Comparison of ENCODE assay signal across 26 cellular contexts in the genomic region with DNA sequence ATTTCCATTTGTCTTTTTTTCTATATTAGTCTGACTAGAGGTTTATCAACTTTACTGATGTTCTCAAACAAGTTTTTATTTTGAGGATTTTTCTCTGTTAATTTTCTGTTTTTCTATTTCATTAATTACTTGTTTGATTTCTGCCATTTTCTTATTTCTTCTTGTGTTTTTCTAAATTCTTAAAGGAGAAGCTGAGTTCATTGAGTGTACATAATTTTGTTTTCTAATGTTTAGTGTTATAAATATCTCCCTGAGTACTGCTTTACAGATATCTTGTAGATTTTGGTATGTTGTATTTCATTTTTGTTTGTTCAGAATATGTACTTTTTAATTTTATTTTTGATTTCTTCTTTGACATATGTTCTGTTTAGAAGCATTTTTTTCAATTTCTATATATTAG.
"Had no signal": no experiment of that assay in that cellular context is flagged by ENCODE, and none has a peak within 500 bp of the region (broad histone marks: within the 10 kb centered on the region; RNA-seq: fewer than 3 reads in every experiment).

No MANE protein-coding gene starts in this region.

- H3K27me3 ChIP-seq: neural progenitor cell, neutrophil, ovary, stomach, testis, thyroid gland, transverse colon, upper lobe of left lung, vagina had no signal

- H3K27ac ChIP-seq: left ventricle myocardium inferior, neural progenitor cell, neutrophil, ovary, skin epidermis, stomach, testis, thyroid gland, transverse colon, upper lobe of left lung, vagina had no signal

- H3K36me3 ChIP-seq: left ventricle myocardium inferior, neural progenitor cell, neutrophil, ovary, stomach, thyroid gland, transverse colon, upper lobe of left lung, vagina had no signal

- H3K9ac ChIP-seq: neural progenitor cell had no signal

- ATAC-seq: natural killer cell; right cardiac atrium; sciatic nerve; stimulated activated naive B cell treated with anti-CD40 and anti-IgM and Interleukin-4, amounts not matched to agents 10 μg/mL and 1 μg/mL and 100 μg/mL, for 72 hours; stimulated activated naive CD8-positive, alpha-beta T cell treated with anti-CD3 and anti-CD28 coated beads, Interleukin-15, Interleukin-2, amounts not matched to agents 100 U/mL and 50 U/mL, for 24 hours had no signal

- H3K9me3 ChIP-seq: left ventricle myocardium inferior, neutrophil, ovary, testis, thyroid gland, transverse colon, upper lobe of left lung, vagina had no signal

- H3K4me1 ChIP-seq: left ventricle myocardium inferior, neural progenitor cell, stomach, testis, thyroid gland, transverse colon, upper lobe of left lung, vagina had no signal

- H2AFZ ChIP-seq: neural progenitor cell had no signal

- H3K4me3 ChIP-seq: left ventricle myocardium inferior, lung, neural progenitor cell, ovary, skin epidermis, stomach, testis, thyroid gland, transverse colon, upper lobe of left lung, vagina had no signal

- H3K4me2 ChIP-seq: neural progenitor cell had no signal

- FAIRE-seq: islet of Langerhans had no signal

- DNase-seq: hypothalamus; immature natural killer cell; left ventricle myocardium inferior; mesendoderm; naive B cell; natural killer cell; nephron progenitor cell; ovary; retina; right cardiac atrium; stimulated activated CD4-positive, alpha-beta T cell treated with anti-CD3 and anti-CD28 coated beads, Interleukin-2, amount 100 ng/mL, for 24 hours; stimulated activated CD4-positive, alpha-beta T cell treated with anti-CD3 and anti-CD28 coated beads, Interleukin-4, amount 100 ng/mL, for 1 hour; stimulated activated naive B cell treated with anti-CD40 and anti-IgM and Interleukin-4, amounts not matched to agents 10 μg/mL and 1 μg/mL and 100 μg/mL, for 72 hours; stimulated activated naive CD8-positive, alpha-beta T cell treated with anti-CD3 and anti-CD28 coated beads, Interleukin-15, Interleukin-2, amounts not matched to agents 100 U/mL and 50 U/mL, for 24 hours; stomach; testis; thyroid gland; transverse colon; upper lobe of left lung had no signal
